ENCODE assay signal across 11 cellular contexts in genomic region chr12:89783321-89784060, GRCh38.
A peak's percentile ranks its signal among the peaks of the same experiment; 100 is the strongest.
DNase-seq lines count a peak whose midpoint lies in the region; ATAC-seq and TF ChIP-seq lines count a peak whose summit lies in the region.
"Had no signal": no experiment of that assay in that cellular context is flagged by ENCODE, and none has a peak within 500 bp of the region (broad histone marks: within the 10 kb centered on the region; RNA-seq: fewer than 3 reads in every experiment).

No MANE protein-coding gene starts in this region.

- peak; percentile 58 for DNase-seq in AG20443 (ENCODE audit: low spot score)
- DNase-seq in WERI-Rb-1 = peak; percentile 81
- DNase-seq in lower lobe of right lung = no peak
- DNase-seq in activated T-helper 2 cell treated with anti-CD3 and anti-CD28 coated beads, Interferon-gamma antibody, Interleukin-2, Interleukin-4, amounts not matched to agents 10 μg/mL and 5 μg/mL and 100 μg/mL, durations not matched to agents 14 hours and 24 hours and 36 hours (ENCODE audit: low spot score) = no peak
- no peak for DNase-seq in activated effector memory CD4-positive, alpha-beta T cell treated with anti-CD3 and anti-CD28 coated beads, Interleukin-2, amount 50 U/mL, for 16 hours
- no peak for DNase-seq in globus pallidus (ENCODE audit: low spot score)
- DNase-seq: activated effector memory CD4-positive, alpha-beta T cell treated with Interleukin-2 at 50 U/mL for 16 hours; Caco-2 had no signal

- no peaks in the 10 kb centered on the region for H3K36me3 ChIP-seq in WERI-Rb-1
- H3K36me3 ChIP-seq in lower lobe of right lung = no peaks in the 10 kb centered on the region

- H3K27me3 ChIP-seq in WERI-Rb-1 (ENCODE audit: insufficient read depth, low read depth, severe bottlenecking) (no peaks in the 10 kb centered on the region), lower lobe of right lung (ENCODE audit: low read depth) (no peaks in the 10 kb centered on the region)

- H3K27ac ChIP-seq in WERI-Rb-1 = peak overlapping the region; percentile 62
- H3K27ac ChIP-seq in lower lobe of right lung = no peak overlapping the region

- no peaks in the 10 kb centered on the region for H3K4me1 Mint-ChIP-seq in activated T-helper 2 cell treated with anti-CD3 and anti-CD28 coated beads, Interferon-gamma antibody, Interleukin-2, Interleukin-4, amounts not matched to agents 10 μg/mL and 5 μg/mL and 100 μg/mL, durations not matched to agents 14 hours and 24 hours and 36 hours (ENCODE audit: low read depth)

- peaks cover 2% of the 10 kb centered on the region for H3K27me3 Mint-ChIP-seq in activated T-helper 2 cell treated with anti-CD3 and anti-CD28 coated beads, Interferon-gamma antibody, Interleukin-2, Interleukin-4, amounts not matched to agents 10 μg/mL and 5 μg/mL and 100 μg/mL, durations not matched to agents 14 hours and 24 hours and 36 hours (ENCODE audit: low read depth)

- ATAC-seq in HG02885 (IDR thresholded peaks at IDR 0.05; ENCODE audit: poor library complexity, unreplicated experiment) = peak; percentile 49
- ATAC-seq in lower lobe of right lung = peak; percentile 54 to 60
- no peak for ATAC-seq in HG02642 (IDR thresholded peaks at IDR 0.05; ENCODE audit: poor library complexity, unreplicated experiment)

- H3K4me1 ChIP-seq in lower lobe of right lung = peaks cover 8% of the 10 kb centered on the region

- H3K9me3 ChIP-seq in WERI-Rb-1 (ENCODE audit: severe bottlenecking) = peaks cover 12% of the 10 kb centered on the region
- peaks cover 8% of the 10 kb centered on the region for H3K9me3 ChIP-seq in lower lobe of right lung

- intact Hi-C loops in lower lobe of right lung (cut with DNase I) = no loop called here
- intact Hi-C loops in activated T-helper 2 cell treated with anti-CD3 and anti-CD28 coated beads, Interferon-gamma antibody, Interleukin-2, Interleukin-4, amounts not matched to agents 10 μg/mL and 5 μg/mL and 100 μg/mL, durations not matched to agents 14 hours and 24 hours and 36 hours (cut with micrococcal nuclease) = no loop called here

- no peak overlapping the region for H3K4me3 ChIP-seq in WERI-Rb-1 (ENCODE audit: low read depth, low read length)
- H3K4me3 ChIP-seq in lower lobe of right lung = no peak overlapping the region
- H3K4me3 ChIP-seq: skin epidermis had no signal

- H3K4me3 Mint-ChIP-seq in activated T-helper 2 cell treated with anti-CD3 and anti-CD28 coated beads, Interferon-gamma antibody, Interleukin-2, Interleukin-4, amounts not matched to agents 10 μg/mL and 5 μg/mL and 100 μg/mL, durations not matched to agents 14 hours and 24 hours and 36 hours (ENCODE audit: low read depth) = no peak overlapping the region

- peaks cover 24% of the 10 kb centered on the region for H3K9me3 Mint-ChIP-seq in activated T-helper 2 cell treated with anti-CD3 and anti-CD28 coated beads, Interferon-gamma antibody, Interleukin-2, Interleukin-4, amounts not matched to agents 10 μg/mL and 5 μg/mL and 100 μg/mL, durations not matched to agents 14 hours and 24 hours and 36 hours

- peaks cover 5% of the 10 kb centered on the region for H3K36me3 Mint-ChIP-seq in activated T-helper 2 cell treated with anti-CD3 and anti-CD28 coated beads, Interferon-gamma antibody, Interleukin-2, Interleukin-4, amounts not matched to agents 10 μg/mL and 5 μg/mL and 100 μg/mL, durations not matched to agents 14 hours and 24 hours and 36 hours (ENCODE audit: low read depth)

- no peak overlapping the region for H3K27ac Mint-ChIP-seq in activated T-helper 2 cell treated with anti-CD3 and anti-CD28 coated beads, Interferon-gamma antibody, Interleukin-2, Interleukin-4, amounts not matched to agents 10 μg/mL and 5 μg/mL and 100 μg/mL, durations not matched to agents 14 hours and 24 hours and 36 hours

- TF ChIP-seq CTCF in WERI-Rb-1 (IDR thresholded peaks at IDR 0.05; ENCODE audit: low read depth, low read length) (peak; percentile 30; the same call in 1 of the 2 replicates), lower lobe of right lung (IDR thresholded peaks at IDR 0.05) (no peak)

Comparison
In these comparisons a context has a peak if more than half of its experiments do, and no peak if none do; other contexts are left out.
1. DNase-seq: peak in AG20443 (single experiment) and WERI-Rb-1 (single experiment); none in lower lobe of right lung (single experiment), activated T-helper 2 cell treated with anti-CD3 and anti-CD28 coated beads, Interferon-gamma antibody, Interleukin-2, Interleukin-4, amounts not matched to agents 10 μg/mL and 5 μg/mL and 100 μg/mL, durations not matched to agents 14 hours and 24 hours and 36 hours (single experiment), activated effector memory CD4-positive, alpha-beta T cell treated with anti-CD3 and anti-CD28 coated beads, Interleukin-2, amount 50 U/mL, for 16 hours (single experiment) and globus pallidus (single experiment).